Comparison of ENCODE assay signal across 8 cellular contexts in genomic region chr17:79024901-79025737, GRCh38. TPM values are rescaled to one million over a fixed set of nuclear protein-coding genes. Genes with fewer than 3 reads are reported as not detected.
A peak's percentile ranks its signal among the peaks of the same experiment; 100 is the strongest.
DNase-seq lines count a peak whose midpoint lies in the region; ATAC-seq and TF ChIP-seq lines count a peak whose summit lies in the region.

No MANE protein-coding gene starts in this region.

- H3K4me1 ChIP-seq in GM23248 (ENCODE audit: insufficient read depth) (peaks cover 45% of the 10 kb centered on the region), hepatocyte (ENCODE audit: insufficient read depth) (peaks cover 48% of the 10 kb centered on the region), skeletal muscle tissue (ENCODE audit: control insufficient read depth in 3 of 3, insufficient read depth in 3 of 3, low read length in 3 of 3) (peaks cover 68 to 73% (median 71%) of the 10 kb centered on the region in 3 donors)

- H3K9ac ChIP-seq in GM23248 (peak overlapping the region; percentile 76; the same call in 1 of the 2 replicates), skeletal muscle tissue (ENCODE audit: low read depth in 1 of 3, low read length in 3 of 3) (peak overlapping the region; percentile 67 to 80 (median 79))

- H2AFZ ChIP-seq in GM23248 (peak overlapping the region; percentile 93), hepatocyte (peak overlapping the region; percentile 86)

- no peaks in the 10 kb centered on the region for H3K36me3 Mint-ChIP-seq in activated T-helper 1 cell treated with anti-CD3 and anti-CD28 coated beads, Interleukin-12 subunit alpha, Interleukin-12 subunit beta, Interleukin-2, Interleukin-4 antibody, amounts not matched to agents 30 ng/mL and 10 ng/mL and 1 ng/mL, durations not matched to agents 14 hours and 24 hours and 36 hours (ENCODE audit: low read depth)

- no peaks in the 10 kb centered on the region for H3K79me2 ChIP-seq in GM23248 (ENCODE audit: insufficient read depth)
- H3K79me2 ChIP-seq in hepatocyte = no peaks in the 10 kb centered on the region

- H3F3A ChIP-seq in GM23248 (ENCODE audit: insufficient read depth) = 0 out of 2 replicates have a peak, but pooled peaks cover 9% of the 10 kb centered on the region

- DNase-seq in GM23248 (peak; percentile 50), hepatocyte (ENCODE audit: low spot score) (no peak), NCI-H510A treated with DMSO at 0.1 percent for 48 hours (lab: John Stamatoyannopoulos, UW) (no peak)
- no peak for DNase-seq in activated T-helper 1 cell treated with anti-CD3 and anti-CD28 coated beads, Interleukin-12 subunit alpha, Interleukin-12 subunit beta, Interleukin-2, Interleukin-4 antibody, amounts not matched to agents 30 ng/mL and 10 ng/mL and 1 ng/mL, durations not matched to agents 14 hours and 24 hours and 36 hours (ENCODE audit: low spot score)

- H3K27me3 Mint-ChIP-seq in activated T-helper 1 cell treated with anti-CD3 and anti-CD28 coated beads, Interleukin-12 subunit alpha, Interleukin-12 subunit beta, Interleukin-2, Interleukin-4 antibody, amounts not matched to agents 30 ng/mL and 10 ng/mL and 1 ng/mL, durations not matched to agents 14 hours and 24 hours and 36 hours (ENCODE audit: insufficient read depth) = peaks cover 48% of the 10 kb centered on the region

- no peaks in the 10 kb centered on the region for H3K36me3 ChIP-seq in GM23248 (ENCODE audit: low read depth)
- no peaks in the 10 kb centered on the region for H3K36me3 ChIP-seq in hepatocyte (replicated peaks; ENCODE audit: insufficient read depth, low read depth)
- H3K36me3 ChIP-seq in skeletal muscle tissue (ENCODE audit: control insufficient read depth in 3 of 3, insufficient read depth in 3 of 3, low read length in 3 of 3) = no peaks in the 10 kb centered on the region

- no peaks in the 10 kb centered on the region for H3K9me2 ChIP-seq in GM23248 (ENCODE audit: insufficient read depth)
- H3K9me2 ChIP-seq in hepatocyte (replicated peaks; ENCODE audit: insufficient read depth) = no peaks in the 10 kb centered on the region

- H3K27me3 ChIP-seq in GM23248 (replicated peaks; ENCODE audit: insufficient read depth) (no peaks in the 10 kb centered on the region), hepatocyte (no peaks in the 10 kb centered on the region), skeletal muscle tissue (ENCODE audit: control insufficient read depth in 3 of 3, insufficient read depth in 3 of 3, low read length in 3 of 3) (peaks cover 13 to 16% (median 14%) of the 10 kb centered on the region in 3 donors)

- ATAC-seq in HG03280 (IDR thresholded peaks at IDR 0.05; ENCODE audit: unreplicated experiment) (no peak), HG03460 (IDR thresholded peaks at IDR 0.05; ENCODE audit: unreplicated experiment) (no peak), GM18502 (IDR thresholded peaks at IDR 0.05; ENCODE audit: poor library complexity, unreplicated experiment) (no peak)

- peaks cover 4% of the 10 kb centered on the region for H3K4me1 Mint-ChIP-seq in activated T-helper 1 cell treated with anti-CD3 and anti-CD28 coated beads, Interleukin-12 subunit alpha, Interleukin-12 subunit beta, Interleukin-2, Interleukin-4 antibody, amounts not matched to agents 30 ng/mL and 10 ng/mL and 1 ng/mL, durations not matched to agents 14 hours and 24 hours and 36 hours (ENCODE audit: low read depth)

- H3K4me3 Mint-ChIP-seq in activated T-helper 1 cell treated with anti-CD3 and anti-CD28 coated beads, Interleukin-12 subunit alpha, Interleukin-12 subunit beta, Interleukin-2, Interleukin-4 antibody, amounts not matched to agents 30 ng/mL and 10 ng/mL and 1 ng/mL, durations not matched to agents 14 hours and 24 hours and 36 hours = peak overlapping the region; percentile 42

- no peak overlapping the region for H3K27ac ChIP-seq in GM23248
- H3K27ac ChIP-seq in hepatocyte = no peak overlapping the region
- H3K27ac ChIP-seq in skeletal muscle tissue (ENCODE audit: low read depth, low read length) = peak overlapping the region; percentile 65

- no peaks in the 10 kb centered on the region for H3K9me3 ChIP-seq in GM23248 (ENCODE audit: low read depth)
- no peaks in the 10 kb centered on the region for H3K9me3 ChIP-seq in hepatocyte (ENCODE audit: low read depth)
- H3K9me3 ChIP-seq in skeletal muscle tissue (ENCODE audit: control insufficient read depth in 3 of 3, low read length in 3 of 3) = no peaks in the 10 kb centered on the region

- 25 to 27% methylated on average over 27 to 31 of the region's 31 CpGs for WGBS in GM23248 (ENCODE audit: low coverage in 1 of 2, low lambda C conversion rate in 2 of 2, missing lambda C conversion rate in 2 of 2), 2 experiments
- 73% methylated on average over 31 of the region's 31 CpGs for WGBS in hepatocyte (ENCODE audit: low lambda C conversion rate, missing lambda C conversion rate)

- H3K4me2 ChIP-seq in GM23248 (ENCODE audit: unreplicated experiment) (peak overlapping the region; percentile 83), hepatocyte (peak overlapping the region; percentile 100)

- intact Hi-C loops in activated T-helper 1 cell treated with anti-CD3 and anti-CD28 coated beads, Interleukin-12 subunit alpha, Interleukin-12 subunit beta, Interleukin-2, Interleukin-4 antibody, amounts not matched to agents 30 ng/mL and 10 ng/mL and 1 ng/mL, durations not matched to agents 14 hours and 24 hours and 36 hours (cut with micrococcal nuclease) = no loop called here

- H4K20me1 ChIP-seq in GM23248 (ENCODE audit: insufficient read depth) = no peaks in the 10 kb centered on the region
- H4K20me1 ChIP-seq in hepatocyte (ENCODE audit: insufficient read depth, poor library complexity, severe bottlenecking) = no peaks in the 10 kb centered on the region

- H3K4me3 ChIP-seq in GM23248 (peak overlapping the region; percentile 89), hepatocyte (no peak overlapping the region), skeletal muscle tissue (ENCODE audit: low read length in 3 of 3) (peak overlapping the region; percentile 66 to 73 (median 72))

- H3K9me3 Mint-ChIP-seq in activated T-helper 1 cell treated with anti-CD3 and anti-CD28 coated beads, Interleukin-12 subunit alpha, Interleukin-12 subunit beta, Interleukin-2, Interleukin-4 antibody, amounts not matched to agents 30 ng/mL and 10 ng/mL and 1 ng/mL, durations not matched to agents 14 hours and 24 hours and 36 hours = no peaks in the 10 kb centered on the region

- H3K27ac Mint-ChIP-seq in activated T-helper 1 cell treated with anti-CD3 and anti-CD28 coated beads, Interleukin-12 subunit alpha, Interleukin-12 subunit beta, Interleukin-2, Interleukin-4 antibody, amounts not matched to agents 30 ng/mL and 10 ng/mL and 1 ng/mL, durations not matched to agents 14 hours and 24 hours and 36 hours = no peak overlapping the region

- in situ Hi-C loops in GM23248 (cut with MboI) = no loop called here

- TF ChIP-seq CTCF in hepatocyte (IDR thresholded peaks at IDR 0.05; ENCODE audit: poor library complexity) = no peak

RNA-seq across cellular contexts. Expression of gene C1QTNF1, which starts 1.1 kb away (rescaled TPM):
- 12.2 and 14.4 TPM in 2 replicates for total RNA-seq in GM23248 (2014; rRNA removed; shearing (Covaris generic))
- 5.7 and 6.1 TPM in 2 replicates for polyA plus RNA-seq in GM23248 (2016; fragmentation: Nextera tagmentation; extraction: Ambion mirVana)
- not detected in 2 replicates for total RNA-seq in activated T-helper 1 cell treated with anti-CD3 and anti-CD28 coated beads, Interleukin-12 subunit alpha, Interleukin-12 subunit beta, Interleukin-2, Interleukin-4 antibody, amounts not matched to agents 30 ng/mL and 10 ng/mL and 1 ng/mL, durations not matched to agents 14 hours and 24 hours and 36 hours
- total RNA-seq in hepatocyte = 9.5 and 12.8 TPM in 2 replicates
- 13.3 and 14.7 TPM in 2 replicates for polyA plus RNA-seq in hepatocyte
- 6.8 TPM for total RNA-seq in skeletal muscle tissue

RNA-seq across cellular contexts. Expression of gene CANT1, which starts 15.6 kb away (rescaled TPM):
- 52.0 and 52.4 TPM in 2 replicates for total RNA-seq in GM23248 (2014; rRNA removed; shearing (Covaris generic))
- polyA plus RNA-seq in GM23248 (2016; fragmentation: Nextera tagmentation; extraction: Ambion mirVana) (44.8 and 46.2 TPM in 2 replicates), hepatocyte (33.0 and 34.1 TPM in 2 replicates)
- 54.7 and 57.3 TPM in 2 replicates for total RNA-seq in activated T-helper 1 cell treated with anti-CD3 and anti-CD28 coated beads, Interleukin-12 subunit alpha, Interleukin-12 subunit beta, Interleukin-2, Interleukin-4 antibody, amounts not matched to agents 30 ng/mL and 10 ng/mL and 1 ng/mL, durations not matched to agents 14 hours and 24 hours and 36 hours
- total RNA-seq in hepatocyte (32.8 and 36.1 TPM in 2 replicates), skeletal muscle tissue (21.9 TPM)

RNA-seq across cellular contexts. Expression of gene LGALS3BP, which starts 45.4 kb away (rescaled TPM):
- total RNA-seq in GM23248 (2014; rRNA removed; shearing (Covaris generic)) = 8.3 and 8.8 TPM in 2 replicates
- polyA plus RNA-seq in GM23248 (2016; fragmentation: Nextera tagmentation; extraction: Ambion mirVana) (8.6 and 12.6 TPM in 2 replicates), hepatocyte (787 and 811 TPM in 2 replicates)
- 75.3 and 78.5 TPM in 2 replicates for total RNA-seq in activated T-helper 1 cell treated with anti-CD3 and anti-CD28 coated beads, Interleukin-12 subunit alpha, Interleukin-12 subunit beta, Interleukin-2, Interleukin-4 antibody, amounts not matched to agents 30 ng/mL and 10 ng/mL and 1 ng/mL, durations not matched to agents 14 hours and 24 hours and 36 hours
- total RNA-seq in hepatocyte (224 and 305 TPM in 2 replicates), skeletal muscle tissue (55.8 TPM)

RNA-seq across cellular contexts. Expression of gene ENGASE, which starts 49.5 kb away (rescaled TPM):
- total RNA-seq in GM23248 (2014; rRNA removed; shearing (Covaris generic)) = 7.8 and 8.4 TPM in 2 replicates
- polyA plus RNA-seq in GM23248 (2016; fragmentation: Nextera tagmentation; extraction: Ambion mirVana) (4.3 and 5.1 TPM in 2 replicates), hepatocyte (24.4 and 46.2 TPM in 2 replicates)
- 46.1 and 46.6 TPM in 2 replicates for total RNA-seq in activated T-helper 1 cell treated with anti-CD3 and anti-CD28 coated beads, Interleukin-12 subunit alpha, Interleukin-12 subunit beta, Interleukin-2, Interleukin-4 antibody, amounts not matched to agents 30 ng/mL and 10 ng/mL and 1 ng/mL, durations not matched to agents 14 hours and 24 hours and 36 hours
- total RNA-seq in hepatocyte (17.5 and 34.0 TPM in 2 replicates), skeletal muscle tissue (12.5 TPM)
